Comparison of ENCODE assay signal across 15 cellular contexts in the genomic region with DNA sequence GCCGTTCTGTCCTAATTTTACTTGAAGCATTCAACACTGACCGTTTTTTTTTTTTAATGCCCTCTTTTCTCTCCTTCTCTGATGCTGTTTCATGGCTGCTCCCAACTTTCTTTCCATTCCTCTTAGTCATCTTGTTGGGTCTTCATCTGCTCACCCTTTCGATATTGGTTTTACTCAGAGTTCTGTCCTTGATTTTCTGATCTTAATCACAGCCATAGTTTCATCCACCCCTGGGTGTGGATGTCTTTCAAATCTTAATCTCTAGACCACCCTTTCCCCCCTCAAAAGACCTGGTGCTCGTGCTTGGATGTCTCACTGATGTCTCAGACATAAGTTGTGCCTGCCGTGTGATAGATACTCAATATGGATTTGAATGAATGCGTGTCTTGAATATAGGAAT. TPM values are rescaled to one million over a fixed set of nuclear protein-coding genes. Genes with fewer than 3 reads are reported as not detected.
DNase-seq lines count a peak whose midpoint lies in the region; ATAC-seq and TF ChIP-seq lines count a peak whose summit lies in the region.
"Had no signal": no experiment of that assay in that cellular context is flagged by ENCODE, and none has a peak within 500 bp of the region (broad histone marks: within the 10 kb centered on the region; RNA-seq: fewer than 3 reads in every experiment).

No MANE protein-coding gene starts in this region.

- peak; percentile 28 to 74 for ATAC-seq in activated naive CD4-positive, alpha-beta T cell treated with anti-CD3 and anti-CD28 coated beads, Interleukin-2, amount 50 U/mL, for 72 hours
- peak; percentile 58 for ATAC-seq in activated T-helper 17 cell treated with anti-CD3 and anti-CD28 coated beads, Interleukin-2, amount 50 U/mL, for 72 hours (replicated peaks)

- no peak overlapping the region for H3K4me3 Mint-ChIP-seq in activated T-helper 17 cell treated with anti-CD3 and anti-CD28 coated beads, Interleukin-2, amount 50 U/mL, for 72 hours
- H3K4me3 Mint-ChIP-seq in progenitor cell of endocrine pancreas (ENCODE audit: low read depth): no peak overlapping the region
- H3K4me3 Mint-ChIP-seq: B cell; CD4-positive, alpha-beta T cell had no signal

- no peak for DNase-seq in activated naive CD4-positive, alpha-beta T cell treated with anti-CD3 and anti-CD28 coated beads, Interleukin-2, amount 50 U/mL, for 72 hours (ENCODE audit: low spot score in 2 of 2)
- DNase-seq in activated naive CD4-positive, alpha-beta T cell (lab: John Stamatoyannopoulos, UW): no peak
- DNase-seq in caudate nucleus (lab: John Stamatoyannopoulos, UW): no peak
- DNase-seq in progenitor cell of endocrine pancreas (ENCODE audit: low spot score, unreplicated experiment): no peak
- no peak for DNase-seq in NCI-H1436 treated with DMSO at 0.1 percent for 48 hours (lab: John Stamatoyannopoulos, UW)
- no peak for DNase-seq in DMS53 treated with DMSO at 0.1 percent for 48 hours (lab: John Stamatoyannopoulos, UW; ENCODE audit: unreplicated experiment)
- no peak for DNase-seq in dedifferentiated amniotic fluid mesenchymal stem cell (ENCODE audit: extremely low spot score)
- DNase-seq: C1 segment of cervical spinal cord; Calu3; CD4-positive, alpha-beta T cell; DMS79 treated with DMSO at 0.1 percent for 48 hours; EL; GOT3 had no signal

- H3K27me3 Mint-ChIP-seq in activated T-helper 17 cell treated with anti-CD3 and anti-CD28 coated beads, Interleukin-2, amount 50 U/mL, for 72 hours: no peaks in the 10 kb centered on the region
- no peaks in the 10 kb centered on the region for H3K27me3 Mint-ChIP-seq in progenitor cell of endocrine pancreas
- H3K27me3 Mint-ChIP-seq: B cell; CD4-positive, alpha-beta T cell had no signal

- no peaks in the 10 kb centered on the region for H3K9me3 Mint-ChIP-seq in activated naive CD4-positive, alpha-beta T cell treated with anti-CD3 and anti-CD28 coated beads, Interleukin-2, amount 50 U/mL, for 72 hours
- H3K9me3 Mint-ChIP-seq in activated T-helper 17 cell treated with anti-CD3 and anti-CD28 coated beads, Interleukin-2, amount 50 U/mL, for 72 hours: no peaks in the 10 kb centered on the region
- H3K9me3 Mint-ChIP-seq in progenitor cell of endocrine pancreas (ENCODE audit: low read depth): no peaks in the 10 kb centered on the region
- H3K9me3 Mint-ChIP-seq: CD4-positive, alpha-beta T cell had no signal

- peak overlapping the region in 1 of 2 donors; percentile 77 for H3K27ac Mint-ChIP-seq in activated naive CD4-positive, alpha-beta T cell treated with anti-CD3 and anti-CD28 coated beads, Interleukin-2, amount 50 U/mL, for 72 hours
- peak overlapping the region; percentile 28 for H3K27ac Mint-ChIP-seq in activated T-helper 17 cell treated with anti-CD3 and anti-CD28 coated beads, Interleukin-2, amount 50 U/mL, for 72 hours
- peak overlapping the region; percentile 1 for H3K27ac Mint-ChIP-seq in progenitor cell of endocrine pancreas
- H3K27ac Mint-ChIP-seq: B cell; CD4-positive, alpha-beta T cell had no signal

- H3K36me3 Mint-ChIP-seq in activated naive CD4-positive, alpha-beta T cell treated with anti-CD3 and anti-CD28 coated beads, Interleukin-2, amount 50 U/mL, for 72 hours: peaks cover 11 to 20% of the 10 kb centered on the region in 2 donors
- H3K36me3 Mint-ChIP-seq in activated T-helper 17 cell treated with anti-CD3 and anti-CD28 coated beads, Interleukin-2, amount 50 U/mL, for 72 hours (ENCODE audit: low read depth): peaks cover 99% of the 10 kb centered on the region
- H3K36me3 Mint-ChIP-seq in progenitor cell of endocrine pancreas (ENCODE audit: insufficient read depth): peaks cover 20% of the 10 kb centered on the region

- H3K27ac ChIP-seq in caudate nucleus (ENCODE audit: low read depth, low read length): peak overlapping the region; percentile 52

- H3K4me1 Mint-ChIP-seq in activated T-helper 17 cell treated with anti-CD3 and anti-CD28 coated beads, Interleukin-2, amount 50 U/mL, for 72 hours: peaks cover 20% of the 10 kb centered on the region
- no peaks in the 10 kb centered on the region for H3K4me1 Mint-ChIP-seq in progenitor cell of endocrine pancreas (ENCODE audit: low read depth)
- H3K4me1 Mint-ChIP-seq: B cell had no signal

- no peak for TF ChIP-seq CTCF in progenitor cell of endocrine pancreas (IDR thresholded peaks at IDR 0.05; ENCODE audit: unreplicated experiment)

RNA-seq across cellular contexts. Expression of a gene that starts 22.4 kb away (rescaled TPM):
- 10 to 100 TPM; 68.1 to 72.4 TPM for total RNA-seq in activated naive CD4-positive, alpha-beta T cell treated with anti-CD3 and anti-CD28 coated beads, Interleukin-2, amount 50 U/mL, for 72 hours
- total RNA-seq in activated T-helper 17 cell treated with anti-CD3 and anti-CD28 coated beads, Interleukin-2, amount 50 U/mL, for 72 hours: 10 to 100 TPM; 71.9 to 74.1 TPM
- 30.5 and 40.5 TPM in 2 replicates for total RNA-seq in progenitor cell of endocrine pancreas
